8 cellular contexts compared by ENCODE assay signal in the genomic region with DNA sequence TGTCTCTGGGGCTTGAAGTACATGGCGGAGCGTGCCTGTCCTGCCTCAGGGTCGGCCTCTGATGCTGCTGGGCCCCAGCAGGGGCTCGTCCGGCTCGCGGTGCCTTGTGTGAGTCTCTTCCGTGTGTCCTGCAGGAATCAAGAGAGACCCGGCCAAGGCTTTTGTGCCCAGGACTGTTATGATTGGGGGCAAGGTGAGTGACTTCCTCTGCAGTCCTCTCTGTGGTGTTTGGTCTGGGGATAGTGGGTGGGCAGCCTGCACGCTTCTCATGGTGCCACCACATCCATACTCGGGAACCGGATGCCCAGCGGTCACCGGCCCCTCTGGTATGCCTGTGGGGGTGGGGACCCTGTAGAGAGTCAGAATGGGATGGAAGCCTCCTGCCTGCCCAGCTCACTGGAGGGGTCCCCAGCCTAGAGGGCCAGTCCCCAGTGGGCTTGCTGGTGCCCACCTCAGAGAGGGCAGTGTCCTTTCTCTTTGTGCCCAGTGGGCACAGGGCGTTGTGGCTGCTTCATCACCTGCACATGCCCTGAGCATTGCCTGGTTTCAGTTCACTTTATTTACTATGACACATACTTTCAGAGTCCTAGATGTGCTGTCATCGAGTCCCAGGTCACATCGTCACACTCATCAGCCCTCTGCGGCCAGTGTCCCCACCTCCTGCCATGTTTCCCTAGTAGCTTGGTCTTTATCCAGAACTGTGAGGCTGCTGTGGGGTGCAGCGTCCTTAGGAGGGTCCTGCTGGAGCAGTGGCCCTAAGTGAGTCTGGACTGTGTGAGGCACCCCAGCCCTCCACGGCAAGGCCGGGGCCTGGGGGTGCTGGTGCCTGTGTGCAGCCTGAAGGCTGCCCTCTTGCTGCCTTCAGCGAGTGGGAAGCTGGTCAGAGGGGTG. TPM values are rescaled to one million over a fixed set of nuclear protein-coding genes. Genes with fewer than 3 reads are reported as not detected.
DNase-seq lines count a peak whose midpoint lies in the region; ATAC-seq and TF ChIP-seq lines count a peak whose summit lies in the region.

No MANE protein-coding gene starts in this region.

- no peaks in the 10 kb centered on the region for H3K9me3 Mint-ChIP-seq in activated T-helper 2 cell treated with anti-CD3 and anti-CD28 coated beads, Interferon-gamma antibody, Interleukin-2, Interleukin-4, amounts not matched to agents 10 μg/mL and 5 μg/mL and 100 μg/mL, durations not matched to agents 14 hours and 24 hours and 36 hours

- H3K4me1 Mint-ChIP-seq in activated T-helper 2 cell treated with anti-CD3 and anti-CD28 coated beads, Interferon-gamma antibody, Interleukin-2, Interleukin-4, amounts not matched to agents 10 μg/mL and 5 μg/mL and 100 μg/mL, durations not matched to agents 14 hours and 24 hours and 36 hours (ENCODE audit: low read depth): no peaks in the 10 kb centered on the region

- H3K27ac Mint-ChIP-seq in activated T-helper 2 cell treated with anti-CD3 and anti-CD28 coated beads, Interferon-gamma antibody, Interleukin-2, Interleukin-4, amounts not matched to agents 10 μg/mL and 5 μg/mL and 100 μg/mL, durations not matched to agents 14 hours and 24 hours and 36 hours: no peak overlapping the region

- intact Hi-C loops in left lung (cut with DNase I): no loop called here
- intact Hi-C loops in activated T-helper 2 cell treated with anti-CD3 and anti-CD28 coated beads, Interferon-gamma antibody, Interleukin-2, Interleukin-4, amounts not matched to agents 10 μg/mL and 5 μg/mL and 100 μg/mL, durations not matched to agents 14 hours and 24 hours and 36 hours (cut with micrococcal nuclease): no loop called here

- peak; percentile 98 for ATAC-seq in GM18517 (IDR thresholded peaks at IDR 0.05; ENCODE audit: unreplicated experiment)
- peak; percentile 94 for ATAC-seq in GM21423 (IDR thresholded peaks at IDR 0.05; ENCODE audit: unreplicated experiment)
- peak; percentile 94 for ATAC-seq in HG03432 (IDR thresholded peaks at IDR 0.05; ENCODE audit: unreplicated experiment)
- no peak for ATAC-seq in left lung
- no peak for ATAC-seq in esophagus mucosa

- H3K4me3 Mint-ChIP-seq in activated T-helper 2 cell treated with anti-CD3 and anti-CD28 coated beads, Interferon-gamma antibody, Interleukin-2, Interleukin-4, amounts not matched to agents 10 μg/mL and 5 μg/mL and 100 μg/mL, durations not matched to agents 14 hours and 24 hours and 36 hours (ENCODE audit: low read depth): no peak overlapping the region

- no peak for TF ChIP-seq CTCF in left lung (IDR thresholded peaks at IDR 0.05)

- no peaks in the 10 kb centered on the region for H3K4me1 ChIP-seq in left lung

- no peak overlapping the region for H3K27ac ChIP-seq in left lung

- H3K27me3 Mint-ChIP-seq in activated T-helper 2 cell treated with anti-CD3 and anti-CD28 coated beads, Interferon-gamma antibody, Interleukin-2, Interleukin-4, amounts not matched to agents 10 μg/mL and 5 μg/mL and 100 μg/mL, durations not matched to agents 14 hours and 24 hours and 36 hours (ENCODE audit: low read depth): no peaks in the 10 kb centered on the region

- H3K36me3 ChIP-seq in left lung: peaks cover 0 to 98% of the 10 kb centered on the region in 2 donors

- H3K4me3 ChIP-seq in left lung: no peak overlapping the region

- DNase-seq in left lung (peak; percentile 24 to 49), hepatic stellate cell (ENCODE audit: low spot score) (no peak), DMS153 treated with DMSO at 0.1 percent for 48 hours (lab: John Stamatoyannopoulos, UW; ENCODE audit: unreplicated experiment) (no peak)
- no peak for DNase-seq in activated T-helper 2 cell treated with anti-CD3 and anti-CD28 coated beads, Interferon-gamma antibody, Interleukin-2, Interleukin-4, amounts not matched to agents 10 μg/mL and 5 μg/mL and 100 μg/mL, durations not matched to agents 14 hours and 24 hours and 36 hours (ENCODE audit: low spot score)

- H3K36me3 Mint-ChIP-seq in activated T-helper 2 cell treated with anti-CD3 and anti-CD28 coated beads, Interferon-gamma antibody, Interleukin-2, Interleukin-4, amounts not matched to agents 10 μg/mL and 5 μg/mL and 100 μg/mL, durations not matched to agents 14 hours and 24 hours and 36 hours (ENCODE audit: low read depth): peaks cover 31% of the 10 kb centered on the region

- no peaks in the 10 kb centered on the region for H3K9me3 ChIP-seq in left lung

- H3K27me3 ChIP-seq in left lung: no peaks in the 10 kb centered on the region

RNA-seq across cellular contexts. Expression of gene PYGB, which starts 40.7 kb away (rescaled TPM):
- total RNA-seq in left lung: 10 to 100 TPM; 78.2 to 81.3 TPM
- 34.5 and 37.1 TPM in 2 replicates for total RNA-seq in activated T-helper 2 cell treated with anti-CD3 and anti-CD28 coated beads, Interferon-gamma antibody, Interleukin-2, Interleukin-4, amounts not matched to agents 10 μg/mL and 5 μg/mL and 100 μg/mL, durations not matched to agents 14 hours and 24 hours and 36 hours
- total RNA-seq in esophagus mucosa: 63.1 TPM

Comparison
In these comparisons a context has a peak if more than half of its experiments do, and no peak if none do; other contexts are left out.
1. ATAC-seq: peak in GM18517 (single experiment), GM21423 (single experiment) and HG03432 (single experiment); none in left lung (single experiment) and esophagus mucosa (single experiment).
2. DNase-seq: peak in left lung (2 of 2); none in activated T-helper 2 cell treated with anti-CD3 and anti-CD28 coated beads, Interferon-gamma antibody, Interleukin-2, Interleukin-4, amounts not matched to agents 10 μg/mL and 5 μg/mL and 100 μg/mL, durations not matched to agents 14 hours and 24 hours and 36 hours (single experiment), hepatic stellate cell (single experiment) and DMS153 treated with DMSO at 0.1 percent for 48 hours (single experiment).